20 cellular contexts compared by ENCODE assay signal in the genomic region with DNA sequence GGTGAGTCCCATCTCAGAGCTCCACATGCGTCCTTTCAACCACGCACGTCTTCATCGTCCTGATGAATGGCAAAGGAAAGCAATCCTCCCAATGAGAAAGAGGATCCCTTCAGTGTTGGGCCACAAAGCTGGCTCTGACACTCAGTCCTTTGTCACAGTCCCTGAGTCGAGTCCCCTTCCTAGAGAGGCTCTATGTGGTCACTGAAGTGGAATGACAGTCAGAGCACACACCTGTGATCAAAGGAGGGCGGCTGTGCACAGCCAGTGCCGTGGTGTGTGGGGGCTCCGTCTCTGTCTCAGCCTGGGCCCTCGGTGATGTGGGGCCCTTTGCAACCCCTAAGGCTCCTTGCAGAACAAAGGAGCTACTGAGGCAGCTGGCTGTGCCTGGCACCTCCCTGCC.
A peak's percentile ranks its signal among the peaks of the same experiment; 100 is the strongest.
DNase-seq lines count a peak whose midpoint lies in the region; ATAC-seq lines count a peak whose summit lies in the region.
"Had no signal": no experiment of that assay in that cellular context is flagged by ENCODE, and none has a peak within 500 bp of the region (broad histone marks: within the 10 kb centered on the region; RNA-seq: fewer than 3 reads in every experiment).

No MANE protein-coding gene starts in this region.

- no peaks in the 10 kb centered on the region for H3K27me3 ChIP-seq in effector memory CD4-positive, alpha-beta T cell (replicated peaks; ENCODE audit: control insufficient read depth, insufficient read depth, low read length, poor library complexity, severe bottlenecking)

- ATAC-seq in stimulated activated memory B cell treated with anti-CD40 and anti-IgM and Interleukin-4, amounts not matched to agents 10 μg/mL and 1 μg/mL and 100 μg/mL, for 72 hours, result peak; percentile 73
- no peak for ATAC-seq in GM21737 (IDR thresholded peaks at IDR 0.05; ENCODE audit: unreplicated experiment)

- H3K36me3 Mint-ChIP-seq in stimulated activated memory B cell treated with anti-CD40 and anti-IgM and Interleukin-4, amounts not matched to agents 10 μg/mL and 1 μg/mL and 100 μg/mL, for 72 hours, result no peaks in the 10 kb centered on the region
- H3K36me3 Mint-ChIP-seq: CD4-positive, CD25-positive, alpha-beta regulatory T cell had no signal

- no peak overlapping the region for H3K4me3 Mint-ChIP-seq in stimulated activated memory B cell treated with anti-CD40 and anti-IgM and Interleukin-4, amounts not matched to agents 10 μg/mL and 1 μg/mL and 100 μg/mL, for 72 hours
- H3K4me3 Mint-ChIP-seq: CD4-positive, CD25-positive, alpha-beta regulatory T cell; HFFc6 had no signal

- peaks cover 27% of the 10 kb centered on the region for H3K4me1 Mint-ChIP-seq in stimulated activated memory B cell treated with anti-CD40 and anti-IgM and Interleukin-4, amounts not matched to agents 10 μg/mL and 1 μg/mL and 100 μg/mL, for 72 hours
- H3K4me1 Mint-ChIP-seq: CD4-positive, CD25-positive, alpha-beta regulatory T cell had no signal

- no peaks in the 10 kb centered on the region for H3K9me3 ChIP-seq in effector memory CD4-positive, alpha-beta T cell (ENCODE audit: control insufficient read depth, low read length)

- H3K27ac ChIP-seq in effector memory CD4-positive, alpha-beta T cell (ENCODE audit: insufficient read depth, low read length, poor library complexity, severe bottlenecking), result no peak overlapping the region
- H3K27ac ChIP-seq: 22Rv1 had no signal

- no peaks in the 10 kb centered on the region for H3K4me1 ChIP-seq in effector memory CD4-positive, alpha-beta T cell (ENCODE audit: control insufficient read depth, insufficient read depth, low read length, poor library complexity, severe bottlenecking)

- DNase-seq in NCI-H510A treated with DMSO at 0.1 percent for 48 hours (lab: John Stamatoyannopoulos, UW) (peak; percentile 3), NCI-H510A (lab: John Stamatoyannopoulos, UW) (no peak), NCI-H2171 (lab: John Stamatoyannopoulos, UW) (peak; percentile 10), kidney tubule cell (ENCODE audit: low spot score) (peak; percentile 3), NCI-H1105 treated with DMSO at 0.1 percent for 48 hours (lab: John Stamatoyannopoulos, UW) (no peak)
- DNase-seq in effector memory CD4-positive, alpha-beta T cell, result no peak
- DNase-seq: AML-193; CD4-positive, CD25-positive, alpha-beta regulatory T cell; COR-L47; DMS 273 treated with DMSO at 0.1 percent for 48 hours; GDM1; HFFc6; KG1; NCI-H1436; NCI-H2081; NCI-H524; NCI-H82 had no signal

- H3K9me3 Mint-ChIP-seq in stimulated activated memory B cell treated with anti-CD40 and anti-IgM and Interleukin-4, amounts not matched to agents 10 μg/mL and 1 μg/mL and 100 μg/mL, for 72 hours, result peaks cover 3% of the 10 kb centered on the region
- H3K9me3 Mint-ChIP-seq: HFFc6 had no signal

- H3K4me3 ChIP-seq in effector memory CD4-positive, alpha-beta T cell (ENCODE audit: insufficient read depth, low read depth, low read length, poor library complexity, severe bottlenecking), result no peak overlapping the region

- H3K27me3 Mint-ChIP-seq in stimulated activated memory B cell treated with anti-CD40 and anti-IgM and Interleukin-4, amounts not matched to agents 10 μg/mL and 1 μg/mL and 100 μg/mL, for 72 hours, result no peaks in the 10 kb centered on the region

- no peak overlapping the region for H3K27ac Mint-ChIP-seq in stimulated activated memory B cell treated with anti-CD40 and anti-IgM and Interleukin-4, amounts not matched to agents 10 μg/mL and 1 μg/mL and 100 μg/mL, for 72 hours
- H3K27ac Mint-ChIP-seq: HFFc6 had no signal

- no peaks in the 10 kb centered on the region for H3K36me3 ChIP-seq in effector memory CD4-positive, alpha-beta T cell (ENCODE audit: control insufficient read depth, insufficient read depth, low read length)

Comparison
In these comparisons a context has a peak if more than half of its experiments do, and no peak if none do; other contexts are left out.
1. DNase-seq: peak in NCI-H510A treated with DMSO at 0.1 percent for 48 hours (single experiment), NCI-H2171 (single experiment) and kidney tubule cell (single experiment); none in NCI-H510A (single experiment), effector memory CD4-positive, alpha-beta T cell (0 of 3) and NCI-H1105 treated with DMSO at 0.1 percent for 48 hours (single experiment).